29 cellular contexts compared by ENCODE assay signal in the genomic region with DNA sequence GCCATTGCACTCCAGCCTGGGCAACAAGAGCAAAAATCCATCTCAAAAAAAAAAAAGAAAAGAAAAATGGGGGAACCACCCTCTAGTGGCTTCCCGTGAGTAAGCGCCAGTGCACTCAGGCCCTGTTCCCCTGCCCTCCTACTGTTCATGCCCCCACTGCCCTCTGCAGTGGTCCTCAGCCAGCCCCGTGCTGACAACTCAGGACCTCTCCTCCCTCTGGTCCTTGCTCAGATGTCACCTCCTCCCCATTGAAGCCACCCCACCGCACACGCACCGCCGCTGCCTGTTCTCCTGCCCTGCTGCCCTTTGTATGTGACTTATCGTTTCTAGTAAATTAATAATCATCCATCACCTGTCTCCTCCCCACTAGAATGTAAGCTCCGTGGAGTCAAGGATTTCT. TPM values are rescaled to one million over a fixed set of nuclear protein-coding genes. Genes with fewer than 3 reads are reported as not detected.
DNase-seq lines count a peak whose midpoint lies in the region; ATAC-seq and TF ChIP-seq lines count a peak whose summit lies in the region.
"Had no signal": no experiment of that assay in that cellular context is flagged by ENCODE, and none has a peak within 500 bp of the region (broad histone marks: within the 10 kb centered on the region; RNA-seq: fewer than 3 reads in every experiment).

No MANE protein-coding gene starts in this region.

- H3K27me3 Mint-ChIP-seq in activated CD4-positive, alpha-beta memory T cell treated with anti-CD3 and anti-CD28 coated beads for 36 hours, result no peaks in the 10 kb centered on the region
- H3K27me3 Mint-ChIP-seq in activated CD4-positive, alpha-beta memory T cell treated with anti-CD3 and anti-CD28 coated beads, Interleukin-2, amount 10 ng/mL, durations not matched to agents 7 days and 5 days, result no peaks in the 10 kb centered on the region
- H3K27me3 Mint-ChIP-seq in CD14-positive monocyte (ENCODE audit: low read depth in 3 of 3) (no peaks in the 10 kb centered on the region), natural killer cell (ENCODE audit: low read depth in 2 of 2) (no peaks in the 10 kb centered on the region)
- H3K27me3 Mint-ChIP-seq in activated naive CD8-positive, alpha-beta T cell treated with anti-CD3 and anti-CD28 coated beads for 36 hours, result no peaks in the 10 kb centered on the region

- DNase-seq in activated CD4-positive, alpha-beta memory T cell treated with anti-CD3 and anti-CD28 coated beads for 36 hours, result no peak
- DNase-seq in activated CD4-positive, alpha-beta memory T cell treated with anti-CD3 and anti-CD28 coated beads, Interleukin-2, amount 10 ng/mL, durations not matched to agents 7 days and 5 days, result no peak
- DNase-seq in CD14-positive monocyte (ENCODE audit: low spot score) (no peak), natural killer cell (no peak), caudate nucleus (lab: John Stamatoyannopoulos, UW) (no peak), NCI-H748 treated with DMSO at 0.1 percent for 48 hours (lab: John Stamatoyannopoulos, UW) (no peak), WERI-Rb-1 (no peak)
- no peak for DNase-seq in activated naive CD8-positive, alpha-beta T cell treated with anti-CD3 and anti-CD28 coated beads for 36 hours
- DNase-seq: activated CD4-positive, alpha-beta T cell treated with anti-CD3 and anti-CD28 coated beads, Interleukin-2, amount 50 U/mL, for 4 hours; activated CD4-positive, CD25-positive, alpha-beta regulatory T cell; activated naive CD4-positive, alpha-beta T cell treated with anti-CD3 and anti-CD28 coated beads for 36 hours; AML-193; cerebellar nuclear complex; KG1; left ventricle myocardium superior; MM.1S; NCI-H1417; NCI-H2029 treated with DMSO at 0.1 percent for 48 hours; NCI-H226; NCI-H69; retina; SIG-M5; stimulated activated CD4-positive, alpha-beta T cell treated with anti-CD3 and anti-CD28 coated beads, Interleukin-2, amount 100 ng/mL, for 24 hours; tibial artery had no signal

- no peak overlapping the region for H3K4me3 ChIP-seq in WERI-Rb-1 (ENCODE audit: low read depth, low read length)
- H3K4me3 ChIP-seq: gastroesophageal sphincter, HAP-1, ovary, smooth muscle cell, tibial artery had no signal

- H3K27ac Mint-ChIP-seq in activated CD4-positive, alpha-beta memory T cell treated with anti-CD3 and anti-CD28 coated beads for 36 hours, result peak overlapping the region; percentile 51
- H3K27ac Mint-ChIP-seq in activated CD4-positive, alpha-beta memory T cell treated with anti-CD3 and anti-CD28 coated beads, Interleukin-2, amount 10 ng/mL, durations not matched to agents 7 days and 5 days, result no peak overlapping the region
- H3K27ac Mint-ChIP-seq in CD14-positive monocyte, result peak overlapping the region in 5 of 7 donors; percentile 17 to 80 (median 74)
- peak overlapping the region; percentile 6 for H3K27ac Mint-ChIP-seq in activated naive CD8-positive, alpha-beta T cell treated with anti-CD3 and anti-CD28 coated beads for 36 hours
- H3K27ac Mint-ChIP-seq in natural killer cell, result peak overlapping the region; percentile 61 to 64
- H3K27ac Mint-ChIP-seq: activated naive CD4-positive, alpha-beta T cell treated with anti-CD3 and anti-CD28 coated beads for 36 hours; nephron had no signal

- no peaks in the 10 kb centered on the region for H3K4me1 Mint-ChIP-seq in activated CD4-positive, alpha-beta memory T cell treated with anti-CD3 and anti-CD28 coated beads for 36 hours (ENCODE audit: low read depth)
- no peaks in the 10 kb centered on the region for H3K4me1 Mint-ChIP-seq in activated CD4-positive, alpha-beta memory T cell treated with anti-CD3 and anti-CD28 coated beads, Interleukin-2, amount 10 ng/mL, durations not matched to agents 7 days and 5 days
- H3K4me1 Mint-ChIP-seq in CD14-positive monocyte, result no peaks in the 10 kb centered on the region
- H3K4me1 Mint-ChIP-seq in activated naive CD8-positive, alpha-beta T cell treated with anti-CD3 and anti-CD28 coated beads for 36 hours, result no peaks in the 10 kb centered on the region
- peaks cover 0 to 5% of the 10 kb centered on the region in 2 donors for H3K4me1 Mint-ChIP-seq in natural killer cell
- H3K4me1 Mint-ChIP-seq: nephron had no signal

- intact Hi-C loops in activated CD4-positive, alpha-beta memory T cell treated with anti-CD3 and anti-CD28 coated beads for 36 hours (cut with micrococcal nuclease), result no loop called here
- intact Hi-C loops in CD14-positive monocyte (cut with micrococcal nuclease) (no loop called here), natural killer cell (cut with micrococcal nuclease) (no loop called here)

- CTCF ChIA-PET in activated CD4-positive, alpha-beta memory T cell treated with anti-CD3 and anti-CD28 coated beads for 36 hours (lab: Charles Lee), result no interaction called here
- CTCF ChIA-PET in activated CD4-positive, alpha-beta memory T cell treated with anti-CD3 and anti-CD28 coated beads, Interleukin-2, amount 10 ng/mL, durations not matched to agents 7 days and 5 days (lab: Charles Lee), result no interaction called here

- H3K4me3 Mint-ChIP-seq in activated CD4-positive, alpha-beta memory T cell treated with anti-CD3 and anti-CD28 coated beads for 36 hours, result no peak overlapping the region
- no peak overlapping the region for H3K4me3 Mint-ChIP-seq in activated CD4-positive, alpha-beta memory T cell treated with anti-CD3 and anti-CD28 coated beads, Interleukin-2, amount 10 ng/mL, durations not matched to agents 7 days and 5 days
- H3K4me3 Mint-ChIP-seq in CD14-positive monocyte (no peak overlapping the region), natural killer cell (no peak overlapping the region)
- no peak overlapping the region for H3K4me3 Mint-ChIP-seq in activated naive CD8-positive, alpha-beta T cell treated with anti-CD3 and anti-CD28 coated beads for 36 hours
- H3K4me3 Mint-ChIP-seq: activated naive CD4-positive, alpha-beta T cell treated with anti-CD3 and anti-CD28 coated beads for 36 hours; nephron had no signal

- no peaks in the 10 kb centered on the region for H3K9me3 Mint-ChIP-seq in activated CD4-positive, alpha-beta memory T cell treated with anti-CD3 and anti-CD28 coated beads for 36 hours
- no peaks in the 10 kb centered on the region for H3K9me3 Mint-ChIP-seq in activated CD4-positive, alpha-beta memory T cell treated with anti-CD3 and anti-CD28 coated beads, Interleukin-2, amount 10 ng/mL, durations not matched to agents 7 days and 5 days
- no peaks in the 10 kb centered on the region for H3K9me3 Mint-ChIP-seq in CD14-positive monocyte
- no peaks in the 10 kb centered on the region for H3K9me3 Mint-ChIP-seq in activated naive CD8-positive, alpha-beta T cell treated with anti-CD3 and anti-CD28 coated beads for 36 hours
- no peaks in the 10 kb centered on the region for H3K9me3 Mint-ChIP-seq in natural killer cell
- H3K9me3 Mint-ChIP-seq: activated naive CD4-positive, alpha-beta T cell treated with anti-CD3 and anti-CD28 coated beads for 36 hours; nephron had no signal

- no peak overlapping the region for H3K27ac ChIP-seq in caudate nucleus (ENCODE audit: low read depth, low read length)
- no peak overlapping the region for H3K27ac ChIP-seq in WERI-Rb-1
- H3K27ac ChIP-seq: gastroesophageal sphincter, ovary, tibial artery had no signal

- POLR2A ChIA-PET in activated CD4-positive, alpha-beta memory T cell treated with anti-CD3 and anti-CD28 coated beads for 36 hours (lab: Charles Lee), result interaction anchor here (1.4 kb wide), 1 partner anchor 15 kb away, joined by 3 read pairs; no protein-coding TSS in a partner anchor
- POLR2A ChIA-PET in activated CD4-positive, alpha-beta memory T cell treated with anti-CD3 and anti-CD28 coated beads, Interleukin-2, amount 10 ng/mL, durations not matched to agents 7 days and 5 days (lab: Charles Lee), result no interaction called here

- peaks cover 77% of the 10 kb centered on the region for H3K36me3 ChIP-seq in WERI-Rb-1
- H3K36me3 ChIP-seq: ovary had no signal

- H3K9me3 ChIP-seq in WERI-Rb-1 (ENCODE audit: severe bottlenecking), result no peaks in the 10 kb centered on the region
- H3K9me3 ChIP-seq: gastroesophageal sphincter, HAP-1, ovary, tibial artery had no signal

- peak in 1 of 3 donors; percentile 43 for ATAC-seq in natural killer cell
- ATAC-seq: gastroesophageal sphincter, left ventricle myocardium superior had no signal

- TF ChIP-seq CTCF in CD14-positive monocyte (IDR thresholded peaks at IDR 0.05), result no peak
- TF ChIP-seq CTCF in natural killer cell (IDR thresholded peaks at IDR 0.05), result no peak
- no peak for TF ChIP-seq CTCF in WERI-Rb-1 (IDR thresholded peaks at IDR 0.05; ENCODE audit: low read depth, low read length)

- H3K27me3 ChIP-seq in WERI-Rb-1 (ENCODE audit: insufficient read depth, low read depth, severe bottlenecking), result no peaks in the 10 kb centered on the region
- H3K27me3 ChIP-seq: gastroesophageal sphincter, ovary, tibial artery had no signal

- H3K36me3 Mint-ChIP-seq in activated CD4-positive, alpha-beta memory T cell treated with anti-CD3 and anti-CD28 coated beads for 36 hours, result peaks cover 47% of the 10 kb centered on the region
- H3K36me3 Mint-ChIP-seq in activated CD4-positive, alpha-beta memory T cell treated with anti-CD3 and anti-CD28 coated beads, Interleukin-2, amount 10 ng/mL, durations not matched to agents 7 days and 5 days (ENCODE audit: low read depth), result peaks cover 69% of the 10 kb centered on the region
- peaks cover 83 to 97% of the 10 kb centered on the region in 2 donors for H3K36me3 Mint-ChIP-seq in CD14-positive monocyte
- H3K36me3 Mint-ChIP-seq in activated naive CD8-positive, alpha-beta T cell treated with anti-CD3 and anti-CD28 coated beads for 36 hours, result peaks cover 12% of the 10 kb centered on the region
- H3K36me3 Mint-ChIP-seq in natural killer cell, result peaks cover 21% of the 10 kb centered on the region

RNA-seq across cellular contexts. Expression of a gene that starts 58.8 kb away (rescaled TPM):
- 100 to 1,000 TPM; 242 to 245 TPM for total RNA-seq in activated CD4-positive, alpha-beta memory T cell treated with anti-CD3 and anti-CD28 coated beads for 36 hours
- 100 to 1,000 TPM; 223 to 241 TPM for total RNA-seq in activated CD4-positive, alpha-beta memory T cell treated with anti-CD3 and anti-CD28 coated beads, Interleukin-2, amount 10 ng/mL, durations not matched to agents 7 days and 5 days
- 10 to 100 TPM; 14.7 to 23.6 TPM for polyA plus RNA-seq in CD14-positive monocyte
- 100 to 1,000 TPM; 216 to 227 TPM for total RNA-seq in activated naive CD8-positive, alpha-beta T cell treated with anti-CD3 and anti-CD28 coated beads for 36 hours
- total RNA-seq in natural killer cell, result 100 to 1,000 TPM; 313 to 381 (median 349) TPM
